ENCODE assay signal across 9 cellular contexts in the genomic region with DNA sequence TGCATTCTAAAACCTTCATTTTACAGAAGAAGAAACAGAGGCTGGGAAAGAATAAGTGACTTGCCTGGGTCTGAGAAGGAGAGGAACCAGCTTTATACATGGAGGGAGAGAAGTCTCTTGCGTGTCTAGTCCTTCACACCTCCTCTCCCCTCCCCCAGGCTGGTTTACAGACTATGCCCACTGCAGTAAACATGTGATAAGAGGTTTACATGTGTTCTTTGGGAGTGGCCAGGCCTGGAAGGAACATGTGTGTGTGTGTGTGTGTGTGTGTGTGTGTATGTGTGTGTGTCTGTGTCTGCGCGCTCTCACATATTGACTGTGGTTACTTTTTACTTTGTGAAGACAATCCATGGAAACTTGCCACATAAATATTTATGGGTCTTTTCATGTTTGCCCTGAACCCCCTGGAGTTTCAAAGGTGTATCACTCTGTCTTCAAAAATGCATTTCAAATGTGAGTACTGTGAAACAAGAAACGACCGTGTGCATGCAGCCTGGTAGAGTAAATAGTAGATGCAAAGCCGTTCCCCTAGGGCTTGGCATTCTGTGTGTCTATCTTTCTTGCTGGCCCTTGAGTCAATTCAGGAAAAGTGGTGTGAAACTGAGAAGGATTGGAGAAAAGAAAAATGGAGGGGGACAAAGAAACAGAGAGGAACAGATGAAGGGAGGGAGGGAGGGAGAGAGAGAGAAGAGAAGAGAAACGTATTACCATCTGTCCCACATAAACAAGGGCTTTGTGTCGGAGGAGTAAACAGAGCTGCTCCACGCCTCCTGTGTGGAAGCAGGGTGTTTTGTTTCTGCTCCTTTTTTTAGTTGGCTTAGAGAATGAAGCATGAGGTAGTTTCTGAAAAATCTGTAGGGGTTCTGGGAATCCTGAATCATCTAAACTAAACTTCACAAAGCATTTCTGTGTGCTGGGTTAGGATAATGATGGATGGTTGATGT.
A peak's percentile ranks its signal among the peaks of the same experiment; 100 is the strongest.
DNase-seq lines count a peak whose midpoint lies in the region; ATAC-seq and TF ChIP-seq lines count a peak whose summit lies in the region.
"Had no signal": no experiment of that assay in that cellular context is flagged by ENCODE, and none has a peak within 500 bp of the region (broad histone marks: within the 10 kb centered on the region; RNA-seq: fewer than 3 reads in every experiment).

No MANE protein-coding gene starts in this region.

- no peak for TF ChIP-seq CTCF in brain microvascular endothelial cell (IDR thresholded peaks at IDR 0.05; ENCODE audit: low read depth, low read length, missing control alignments)

- in situ Hi-C loops in brain microvascular endothelial cell (cut with HindIII; ENCODE audit: low pct_ligation_motif_present, low sequenced_read_pairs): no loop called here

- peak; percentile 88 for DNase-seq in Ammon's horn (ENCODE audit: low spot score)
- DNase-seq in NCI-H128 (lab: John Stamatoyannopoulos, UW; ENCODE audit: unreplicated experiment): peak; percentile 74
- DNase-seq in amygdala (lab: John Stamatoyannopoulos, UW): peak in 31 of 56 donors; percentile 6 to 72 (median 43)
- DNase-seq in middle frontal gyrus (ENCODE audit: extremely low spot score, low spot score): peak; percentile 43
- no peak for DNase-seq in brain microvascular endothelial cell
- DNase-seq in T-helper 1 cell: no peak
- DNase-seq: naive B cell had no signal

- ATAC-seq in HG02884 (IDR thresholded peaks at IDR 0.05; ENCODE audit: unreplicated experiment): no peak
- ATAC-seq in HG03342 (IDR thresholded peaks at IDR 0.05; ENCODE audit: unreplicated experiment): no peak

- H3K27me3 ChIP-seq in brain microvascular endothelial cell (replicated peaks): no peaks in the 10 kb centered on the region

- no peak overlapping the region for H3K4me3 ChIP-seq in brain microvascular endothelial cell (ENCODE audit: low read depth, low read length)

- no peak overlapping the region for H3K27ac ChIP-seq in brain microvascular endothelial cell

- no peaks in the 10 kb centered on the region for H3K36me3 ChIP-seq in brain microvascular endothelial cell (replicated peaks)

Comparison
In these comparisons a context has a peak if more than half of its experiments do, and no peak if none do; other contexts are left out.
1. DNase-seq: peak in Ammon's horn (single experiment), NCI-H128 (single experiment), amygdala (31 of 56) and middle frontal gyrus (single experiment); none in brain microvascular endothelial cell (single experiment) and T-helper 1 cell (0 of 5).